ENCODE assay signal across 9 cellular contexts in the genomic region with DNA sequence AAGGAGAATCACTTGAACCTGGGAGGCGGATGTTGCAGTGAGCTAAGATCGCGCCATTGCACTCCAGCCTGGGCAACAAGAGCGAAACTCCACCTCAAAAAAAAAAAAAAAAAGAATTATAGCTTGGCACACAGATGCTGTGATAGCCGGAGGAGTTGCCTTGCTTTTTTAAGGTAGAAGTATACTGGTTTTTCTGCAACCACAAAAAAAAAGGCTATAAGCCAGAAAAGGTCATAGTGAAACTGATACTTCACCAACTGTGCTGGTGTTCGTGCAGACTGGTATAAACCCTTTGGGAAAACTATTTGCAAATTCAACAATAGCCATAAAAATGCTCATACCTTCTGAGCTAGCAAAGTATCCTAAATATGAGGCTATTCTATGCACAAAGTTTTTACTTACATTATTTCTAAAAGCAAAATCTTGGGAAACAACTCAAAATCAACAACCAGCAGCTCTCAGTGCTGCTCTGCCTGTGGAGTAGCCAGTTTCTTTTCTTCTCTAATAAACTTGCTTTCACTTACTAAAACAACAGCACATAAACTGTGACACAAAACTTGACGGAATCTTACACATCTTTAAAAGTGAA.
DNase-seq lines count a peak whose midpoint lies in the region; ATAC-seq lines count a peak whose summit lies in the region.
"Had no signal": no experiment of that assay in that cellular context is flagged by ENCODE, and none has a peak within 500 bp of the region (broad histone marks: within the 10 kb centered on the region; RNA-seq: fewer than 3 reads in every experiment).

No MANE protein-coding gene starts in this region.

- ATAC-seq in GM19351 (IDR thresholded peaks at IDR 0.05; ENCODE audit: unreplicated experiment) (peak; percentile 46), HG03442 (IDR thresholded peaks at IDR 0.05; ENCODE audit: unreplicated experiment) (peak; percentile 62)
- ATAC-seq: SK-N-SH treated with all-trans-retinoic acid at 6 μM for 48 hours had no signal

- peaks cover 58 to 99% (median 96%) of the 10 kb centered on the region in 11 experiments for H4K20me1 ChIP-seq in BLaER1 treated with 17β-estradiol and CSF1 and Interleukin-3, amounts not matched to agents 10 nM and 100 nM

- no peaks in the 10 kb centered on the region for H3K27me3 ChIP-seq in BLaER1 treated with 17β-estradiol and CSF1 and Interleukin-3, amounts not matched to agents 10 nM and 100 nM
- H3K27me3 ChIP-seq in duodenal mucosa (ENCODE audit: control insufficient read depth in 1 of 2, insufficient read depth in 2 of 2, low read length in 2 of 2): no peaks in the 10 kb centered on the region

- peak overlapping the region; percentile 46 to 86 (median 66) for H3K4me2 ChIP-seq in BLaER1 treated with 17β-estradiol and CSF1 and Interleukin-3, amounts not matched to agents 10 nM and 100 nM

- H3K36me3 ChIP-seq in BLaER1 treated with 17β-estradiol and CSF1 and Interleukin-3, amounts not matched to agents 10 nM and 100 nM: peaks cover 0 to 10% (median 0%) of the 10 kb centered on the region in 11 experiments; a peak in 2 of 22 replicates
- H3K36me3 ChIP-seq in duodenal mucosa (ENCODE audit: control insufficient read depth in 1 of 2, insufficient read depth in 2 of 2, low read length in 2 of 2): no peaks in the 10 kb centered on the region

- H3K4me1 ChIP-seq in BLaER1 treated with 17β-estradiol and CSF1 and Interleukin-3, amounts not matched to agents 10 nM and 100 nM: peaks cover 25 to 71% (median 32%) of the 10 kb centered on the region in 10 experiments
- H3K4me1 ChIP-seq in duodenal mucosa (ENCODE audit: control insufficient read depth in 1 of 2, insufficient read depth in 2 of 2, low read length in 2 of 2): peaks cover 41 to 68% of the 10 kb centered on the region in 2 donors

- H3K9me3 ChIP-seq in BLaER1 treated with 17β-estradiol and CSF1 and Interleukin-3, amounts not matched to agents 10 nM and 100 nM (replicated peaks in 1 of 11): no peaks in the 10 kb centered on the region
- H3K9me3 ChIP-seq in duodenal mucosa (ENCODE audit: control insufficient read depth in 1 of 2, low read length in 2 of 2): no peaks in the 10 kb centered on the region

- peak overlapping the region in 5 of 11 experiments; percentile 0 to 20 (median 9); a peak in 6 of 22 replicates for H3K9ac ChIP-seq in BLaER1 treated with 17β-estradiol and CSF1 and Interleukin-3, amounts not matched to agents 10 nM and 100 nM
- H3K9ac ChIP-seq in duodenal mucosa (ENCODE audit: low read depth in 1 of 2, low read length in 2 of 2): no peak overlapping the region

- DNase-seq in SKM-1 treated with dmso at 0.1 percent for 144 hours (lab: John Stamatoyannopoulos, UW; ENCODE audit: unreplicated experiment) (no peak), NOMO-1 treated with DMSO at 0.1 percent for 48 hours (lab: John Stamatoyannopoulos, UW; ENCODE audit: unreplicated experiment) (no peak), GM19240 (ENCODE audit: insufficient read length, low spot score) (no peak), NCI-H2107 treated with DMSO at 0.1 percent for 48 hours (lab: John Stamatoyannopoulos, UW; ENCODE audit: unreplicated experiment) (no peak)

- peak overlapping the region in 5 of 10 experiments; percentile 9 to 37 (median 28); a peak in 7 of 20 replicates for H3K4me3 ChIP-seq in BLaER1 treated with 17β-estradiol and CSF1 and Interleukin-3, amounts not matched to agents 10 nM and 100 nM
- H3K4me3 ChIP-seq in duodenal mucosa (ENCODE audit: low read depth in 1 of 2, low read length in 2 of 2): peak overlapping the region; percentile 16 to 31

- H3K27ac ChIP-seq in BLaER1 treated with 17β-estradiol and CSF1 and Interleukin-3, amounts not matched to agents 10 nM and 100 nM: peak overlapping the region in 4 of 11 experiments; percentile 19 to 45 (median 26); a peak in 6 of 22 replicates
- no peak overlapping the region for H3K27ac ChIP-seq in duodenal mucosa (ENCODE audit: low read depth, low read length)
